In the genomic region with DNA sequence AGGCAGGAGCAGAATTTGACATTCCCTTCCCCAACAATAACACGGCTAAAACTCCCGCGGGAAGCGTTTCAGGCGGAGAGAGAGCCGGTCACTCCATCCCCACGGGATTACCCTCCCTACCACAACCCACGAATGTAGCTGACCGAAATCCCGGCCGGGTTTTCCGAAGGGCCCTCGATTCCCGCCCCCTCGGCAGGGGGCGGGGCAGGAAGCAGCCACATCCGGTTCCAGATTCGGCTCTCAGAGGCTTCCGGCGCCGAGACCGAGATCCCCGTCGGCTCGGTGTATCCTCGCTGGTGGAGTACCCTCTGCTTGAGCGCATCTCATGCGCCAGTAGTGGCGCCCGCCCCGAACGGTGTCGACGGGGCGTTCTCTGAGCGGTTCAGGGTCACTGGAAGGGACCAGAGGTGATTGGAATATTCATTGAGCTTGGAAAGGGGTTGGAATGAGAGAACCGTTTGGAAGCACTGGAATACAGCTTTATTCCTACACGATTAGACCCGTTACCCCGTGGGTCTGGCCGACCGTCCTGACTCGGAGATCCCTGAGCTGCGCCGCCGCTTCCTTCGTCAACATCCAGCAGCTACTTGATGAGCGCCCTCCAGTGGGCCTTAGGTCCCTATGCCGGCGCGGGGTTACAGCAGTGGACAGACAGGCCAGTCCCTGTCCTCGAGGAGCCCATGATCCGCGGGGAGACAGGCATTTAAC, we compare ENCODE assay signal across 1 cellular context.
TF ChIP-seq lines count a peak whose summit lies in the region.

No MANE protein-coding gene starts in this region.

TF ChIP-seq in K562, 482 proteins besides CTCF, POLR2A, EP300 and RAD21 (continued from another document and continues in another):
- TF ChIP-seq, protein P1, sequence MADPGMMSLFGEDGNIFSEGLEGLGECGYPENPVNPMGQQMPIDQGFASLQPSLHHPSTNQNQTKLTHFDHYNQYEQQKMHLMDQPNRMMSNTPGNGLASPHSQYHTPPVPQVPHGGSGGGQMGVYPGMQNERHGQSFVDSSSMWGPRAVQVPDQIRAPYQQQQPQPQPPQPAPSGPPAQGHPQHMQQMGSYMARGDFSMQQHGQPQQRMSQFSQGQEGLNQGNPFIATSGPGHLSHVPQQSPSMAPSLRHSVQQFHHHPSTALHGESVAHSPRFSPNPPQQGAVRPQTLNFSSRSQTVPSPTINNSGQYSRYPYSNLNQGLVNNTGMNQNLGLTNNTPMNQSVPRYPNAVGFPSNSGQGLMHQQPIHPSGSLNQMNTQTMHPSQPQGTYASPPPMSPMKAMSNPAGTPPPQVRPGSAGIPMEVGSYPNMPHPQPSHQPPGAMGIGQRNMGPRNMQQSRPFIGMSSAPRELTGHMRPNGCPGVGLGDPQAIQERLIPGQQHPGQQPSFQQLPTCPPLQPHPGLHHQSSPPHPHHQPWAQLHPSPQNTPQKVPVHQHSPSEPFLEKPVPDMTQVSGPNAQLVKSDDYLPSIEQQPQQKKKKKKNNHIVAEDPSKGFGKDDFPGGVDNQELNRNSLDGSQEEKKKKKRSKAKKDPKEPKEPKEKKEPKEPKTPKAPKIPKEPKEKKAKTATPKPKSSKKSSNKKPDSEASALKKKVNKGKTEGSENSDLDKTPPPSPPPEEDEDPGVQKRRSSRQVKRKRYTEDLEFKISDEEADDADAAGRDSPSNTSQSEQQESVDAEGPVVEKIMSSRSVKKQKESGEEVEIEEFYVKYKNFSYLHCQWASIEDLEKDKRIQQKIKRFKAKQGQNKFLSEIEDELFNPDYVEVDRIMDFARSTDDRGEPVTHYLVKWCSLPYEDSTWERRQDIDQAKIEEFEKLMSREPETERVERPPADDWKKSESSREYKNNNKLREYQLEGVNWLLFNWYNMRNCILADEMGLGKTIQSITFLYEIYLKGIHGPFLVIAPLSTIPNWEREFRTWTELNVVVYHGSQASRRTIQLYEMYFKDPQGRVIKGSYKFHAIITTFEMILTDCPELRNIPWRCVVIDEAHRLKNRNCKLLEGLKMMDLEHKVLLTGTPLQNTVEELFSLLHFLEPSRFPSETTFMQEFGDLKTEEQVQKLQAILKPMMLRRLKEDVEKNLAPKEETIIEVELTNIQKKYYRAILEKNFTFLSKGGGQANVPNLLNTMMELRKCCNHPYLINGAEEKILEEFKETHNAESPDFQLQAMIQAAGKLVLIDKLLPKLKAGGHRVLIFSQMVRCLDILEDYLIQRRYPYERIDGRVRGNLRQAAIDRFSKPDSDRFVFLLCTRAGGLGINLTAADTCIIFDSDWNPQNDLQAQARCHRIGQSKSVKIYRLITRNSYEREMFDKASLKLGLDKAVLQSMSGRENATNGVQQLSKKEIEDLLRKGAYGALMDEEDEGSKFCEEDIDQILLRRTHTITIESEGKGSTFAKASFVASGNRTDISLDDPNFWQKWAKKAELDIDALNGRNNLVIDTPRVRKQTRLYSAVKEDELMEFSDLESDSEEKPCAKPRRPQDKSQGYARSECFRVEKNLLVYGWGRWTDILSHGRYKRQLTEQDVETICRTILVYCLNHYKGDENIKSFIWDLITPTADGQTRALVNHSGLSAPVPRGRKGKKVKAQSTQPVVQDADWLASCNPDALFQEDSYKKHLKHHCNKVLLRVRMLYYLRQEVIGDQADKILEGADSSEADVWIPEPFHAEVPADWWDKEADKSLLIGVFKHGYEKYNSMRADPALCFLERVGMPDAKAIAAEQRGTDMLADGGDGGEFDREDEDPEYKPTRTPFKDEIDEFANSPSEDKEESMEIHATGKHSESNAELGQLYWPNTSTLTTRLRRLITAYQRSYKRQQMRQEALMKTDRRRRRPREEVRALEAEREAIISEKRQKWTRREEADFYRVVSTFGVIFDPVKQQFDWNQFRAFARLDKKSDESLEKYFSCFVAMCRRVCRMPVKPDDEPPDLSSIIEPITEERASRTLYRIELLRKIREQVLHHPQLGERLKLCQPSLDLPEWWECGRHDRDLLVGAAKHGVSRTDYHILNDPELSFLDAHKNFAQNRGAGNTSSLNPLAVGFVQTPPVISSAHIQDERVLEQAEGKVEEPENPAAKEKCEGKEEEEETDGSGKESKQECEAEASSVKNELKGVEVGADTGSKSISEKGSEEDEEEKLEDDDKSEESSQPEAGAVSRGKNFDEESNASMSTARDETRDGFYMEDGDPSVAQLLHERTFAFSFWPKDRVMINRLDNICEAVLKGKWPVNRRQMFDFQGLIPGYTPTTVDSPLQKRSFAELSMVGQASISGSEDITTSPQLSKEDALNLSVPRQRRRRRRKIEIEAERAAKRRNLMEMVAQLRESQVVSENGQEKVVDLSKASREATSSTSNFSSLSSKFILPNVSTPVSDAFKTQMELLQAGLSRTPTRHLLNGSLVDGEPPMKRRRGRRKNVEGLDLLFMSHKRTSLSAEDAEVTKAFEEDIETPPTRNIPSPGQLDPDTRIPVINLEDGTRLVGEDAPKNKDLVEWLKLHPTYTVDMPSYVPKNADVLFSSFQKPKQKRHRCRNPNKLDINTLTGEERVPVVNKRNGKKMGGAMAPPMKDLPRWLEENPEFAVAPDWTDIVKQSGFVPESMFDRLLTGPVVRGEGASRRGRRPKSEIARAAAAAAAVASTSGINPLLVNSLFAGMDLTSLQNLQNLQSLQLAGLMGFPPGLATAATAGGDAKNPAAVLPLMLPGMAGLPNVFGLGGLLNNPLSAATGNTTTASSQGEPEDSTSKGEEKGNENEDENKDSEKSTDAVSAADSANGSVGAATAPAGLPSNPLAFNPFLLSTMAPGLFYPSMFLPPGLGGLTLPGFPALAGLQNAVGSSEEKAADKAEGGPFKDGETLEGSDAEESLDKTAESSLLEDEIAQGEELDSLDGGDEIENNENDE (IDR thresholded peaks at IDR 0.05; ENCODE audit: low read depth, low read length): no peak
- TF ChIP-seq ZNF592 (IDR thresholded peaks at IDR 0.05) (peak; percentile 42; the same call in 1 of the 2 replicates), RBM34 (IDR thresholded peaks at IDR 0.05; ENCODE audit: borderline replicate concordance, insufficient read depth, low read length) (no peak), MYC (IDR thresholded peaks at IDR 0.05; ENCODE audit: low read depth, low read length) (peak; percentile 73), MYC (CRISPR knock-in tag; IDR thresholded peaks at IDR 0.05; ENCODE audit: borderline replicate concordance, low read depth) (peak; percentile 62; the same call in 1 of the 2 replicates), NCOA1 (IDR thresholded peaks at IDR 0.05; ENCODE audit: low read depth) (peak; percentile 38; the same call in 1 of the 2 replicates), SMC3 (conservative IDR thresholded peaks at IDR 0.05; ENCODE audit: insufficient read depth, low read depth, low read length) (peak; percentile 70), ZNF583 (CRISPR knock-in tag; IDR thresholded peaks at IDR 0.05) (peak; percentile 49; the same call in 1 of the 2 replicates), ZNF124 (CRISPR knock-in tag; IDR thresholded peaks at IDR 0.05) (no peak), RAD51 (IDR thresholded peaks at IDR 0.05; ENCODE audit: borderline replicate concordance, low read depth) (no peak), CGGBP1 (CRISPR knock-in tag; IDR thresholded peaks at IDR 0.05) (no peak), EZH2 (IDR thresholded peaks at IDR 0.05; ENCODE audit: borderline replicate concordance, low read depth, low read length) (no peak), ZNF696 (CRISPR knock-in tag; conservative IDR thresholded peaks at IDR 0.05) (0 out of 2 replicates have a peak, but pooled peaks have one; percentile 68), VEZF1 (CRISPR knock-in tag; IDR thresholded peaks at IDR 0.05) (peak; percentile 66), DMBX1 (CRISPR knock-in tag; IDR thresholded peaks at IDR 0.05; ENCODE audit: borderline replicate concordance) (peak; percentile 61; the same call in 1 of the 2 replicates), STAT5B (CRISPR knock-in tag; IDR thresholded peaks at IDR 0.05) (no peak), ILK (tag; IDR thresholded peaks at IDR 0.05; ENCODE audit: borderline replicate concordance, low read depth) (no peak), XRCC4 (IDR thresholded peaks at IDR 0.05; ENCODE audit: extremely low read depth, insufficient read depth, insufficient read length) (no peak), FOXA1 (IDR thresholded peaks at IDR 0.05; ENCODE audit: borderline replicate concordance) (no peak), ZFP36 (IDR thresholded peaks at IDR 0.05; ENCODE audit: low read depth, low read length, partially characterized antibody) (no peak), SMARCA5 (IDR thresholded peaks at IDR 0.05) (peak; percentile 44), SETDB1 (IDR thresholded peaks at IDR 0.05; ENCODE audit: low read length) (no peak), FOXK2 (conservative IDR thresholded peaks at IDR 0.05 in 1 of 2, IDR thresholded peaks at IDR 0.05 in 1 of 2; ENCODE audit: low read depth in 2 of 2) (peak; percentile 91 to 92), DDX20 (tag; IDR thresholded peaks at IDR 0.05; ENCODE audit: low read depth) (no peak), MCM3 (IDR thresholded peaks at IDR 0.05) (no peak), HNRNPUL1 (IDR thresholded peaks at IDR 0.05; ENCODE audit: low read length) (no peak), TEAD1 (CRISPR knock-in tag; IDR thresholded peaks at IDR 0.05) (peak in 1 of 2 experiments; percentile 86; a peak in 2 of 4 replicates)
- TF ChIP-seq, protein P2, sequence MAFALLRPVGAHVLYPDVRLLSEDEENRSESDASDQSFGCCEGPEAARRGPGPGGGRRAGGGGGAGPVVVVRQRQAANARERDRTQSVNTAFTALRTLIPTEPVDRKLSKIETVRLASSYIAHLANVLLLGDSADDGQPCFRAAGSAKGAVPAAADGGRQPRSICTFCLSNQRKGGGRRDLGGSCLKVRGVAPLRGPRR (CRISPR knock-in tag; IDR thresholded peaks at IDR 0.05): no peak
- TF ChIP-seq, protein P3, sequence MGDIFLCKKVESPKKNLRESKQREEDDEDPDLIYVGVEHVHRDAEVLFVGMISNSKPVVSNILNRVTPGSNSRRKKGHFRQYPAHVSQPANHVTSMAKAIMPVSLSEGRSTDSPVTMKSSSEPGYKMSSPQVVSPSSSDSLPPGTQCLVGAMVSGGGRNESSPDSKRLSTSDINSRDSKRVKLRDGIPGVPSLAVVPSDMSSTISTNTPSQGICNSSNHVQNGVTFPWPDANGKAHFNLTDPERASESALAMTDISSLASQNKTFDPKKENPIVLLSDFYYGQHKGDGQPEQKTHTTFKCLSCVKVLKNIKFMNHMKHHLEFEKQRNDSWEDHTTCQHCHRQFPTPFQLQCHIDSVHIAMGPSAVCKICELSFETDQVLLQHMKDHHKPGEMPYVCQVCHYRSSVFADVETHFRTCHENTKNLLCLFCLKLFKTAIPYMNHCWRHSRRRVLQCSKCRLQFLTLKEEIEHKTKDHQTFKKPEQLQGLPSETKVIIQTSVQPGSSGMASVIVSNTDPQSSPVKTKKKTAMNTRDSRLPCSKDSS (IDR thresholded peaks at IDR 0.05; ENCODE audit: low read depth, partially characterized antibody): no peak
- TF ChIP-seq, protein P4, sequence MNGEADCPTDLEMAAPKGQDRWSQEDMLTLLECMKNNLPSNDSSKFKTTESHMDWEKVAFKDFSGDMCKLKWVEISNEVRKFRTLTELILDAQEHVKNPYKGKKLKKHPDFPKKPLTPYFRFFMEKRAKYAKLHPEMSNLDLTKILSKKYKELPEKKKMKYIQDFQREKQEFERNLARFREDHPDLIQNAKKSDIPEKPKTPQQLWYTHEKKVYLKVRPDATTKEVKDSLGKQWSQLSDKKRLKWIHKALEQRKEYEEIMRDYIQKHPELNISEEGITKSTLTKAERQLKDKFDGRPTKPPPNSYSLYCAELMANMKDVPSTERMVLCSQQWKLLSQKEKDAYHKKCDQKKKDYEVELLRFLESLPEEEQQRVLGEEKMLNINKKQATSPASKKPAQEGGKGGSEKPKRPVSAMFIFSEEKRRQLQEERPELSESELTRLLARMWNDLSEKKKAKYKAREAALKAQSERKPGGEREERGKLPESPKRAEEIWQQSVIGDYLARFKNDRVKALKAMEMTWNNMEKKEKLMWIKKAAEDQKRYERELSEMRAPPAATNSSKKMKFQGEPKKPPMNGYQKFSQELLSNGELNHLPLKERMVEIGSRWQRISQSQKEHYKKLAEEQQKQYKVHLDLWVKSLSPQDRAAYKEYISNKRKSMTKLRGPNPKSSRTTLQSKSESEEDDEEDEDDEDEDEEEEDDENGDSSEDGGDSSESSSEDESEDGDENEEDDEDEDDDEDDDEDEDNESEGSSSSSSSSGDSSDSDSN (IDR thresholded peaks at IDR 0.05; ENCODE audit: borderline replicate concordance in 1 of 2, low read depth in 2 of 2, low read length in 2 of 2): peak; percentile 88 to 93; a peak in 2 of 4 replicates
